Comparison of ENCODE assay signal across 25 cellular contexts in genomic region chr17:39968731-39969130, GRCh38. TPM values are rescaled to one million over a fixed set of nuclear protein-coding genes. Genes with fewer than 3 reads are reported as not detected.
DNase-seq lines count a peak whose midpoint lies in the region; ATAC-seq, FAIRE-seq and TF ChIP-seq lines count a peak whose summit lies in the region.
"Had no signal": no experiment of that assay in that cellular context is flagged by ENCODE, and none has a peak within 500 bp of the region (broad histone marks: within the 10 kb centered on the region; RNA-seq: fewer than 3 reads in every experiment).

No MANE protein-coding gene starts in this region.

- no peak overlapping the region for H2BK12ac ChIP-seq in H1 (ENCODE audit: low read depth, low read length)

- peak overlapping the region; percentile 18 for H3K27ac Mint-ChIP-seq in T-helper 1 cell treated with Interleukin-12 subunit alpha and Interleukin-12 subunit beta and Interleukin-4 antibody, amounts not matched to agents 30 μg/mL and 1 μg/mL, for 36 hours
- H3K27ac Mint-ChIP-seq: B cell; CD4-positive, CD25-positive, alpha-beta regulatory T cell; CD8-positive, alpha-beta T cell; H9 had no signal

- H3K9ac ChIP-seq in IMR-90 (ENCODE audit: low read depth, low read length), result no peak overlapping the region
- H3K9ac ChIP-seq in H1 (replicated peaks in 1 of 4; ENCODE audit: extremely low read depth in 1 of 4, low read depth in 3 of 4, low read length in 3 of 4), result no peak overlapping the region
- H3K9ac ChIP-seq in parathyroid adenoma, result no peak overlapping the region
- H3K9ac ChIP-seq: BLaER1, GM23248 had no signal

- H3K23me2 ChIP-seq in H1 (ENCODE audit: low read depth, low read length), result no peaks in the 10 kb centered on the region

- H2AK5ac ChIP-seq in IMR-90 (ENCODE audit: low read depth, low read length) (no peak overlapping the region), H1 (ENCODE audit: low read depth, low read length) (no peak overlapping the region)

- H3K4me1 ChIP-seq in IMR-90 (ENCODE audit: control insufficient read depth, insufficient read depth, low read length), result no peaks in the 10 kb centered on the region
- no peaks in the 10 kb centered on the region for H3K4me1 ChIP-seq in H1 (replicated peaks in 1 of 4; ENCODE audit: control insufficient read depth in 3 of 4, insufficient read depth in 4 of 4, low read length in 3 of 4)
- H3K4me1 ChIP-seq in parathyroid adenoma, result peaks cover 21% of the 10 kb centered on the region
- H3K4me1 ChIP-seq: BLaER1, Caco-2 had no signal

- ATAC-seq in IMR-90 (ENCODE audit: low read depth) (no peak), GM21529 (IDR thresholded peaks at IDR 0.05; ENCODE audit: unreplicated experiment) (no peak)
- ATAC-seq: CD8-positive, alpha-beta T cell; GM12878; HCT116 had no signal

- H3K14ac ChIP-seq in IMR-90 (replicated peaks; ENCODE audit: low read depth, low read length) (no peak overlapping the region), H1 (ENCODE audit: insufficient read length) (no peak overlapping the region)

- no peak for TF ChIP-seq CTCF in IMR-90 (conservative IDR thresholded peaks at IDR 0.05; ENCODE audit: low read depth, low read length)
- TF ChIP-seq CTCF in H1 (IDR thresholded peaks at IDR 0.05; ENCODE audit: control extremely low read depth in 1 of 3, insufficient read depth in 1 of 3, low read depth in 1 of 3, low read length in 3 of 3), result no peak
- no peak for TF ChIP-seq CTCF in parathyroid adenoma (IDR thresholded peaks at IDR 0.05)

- no peaks in the 10 kb centered on the region for H4K20me1 ChIP-seq in IMR-90 (ENCODE audit: insufficient read depth, low read length)
- no peaks in the 10 kb centered on the region for H4K20me1 ChIP-seq in H1 (replicated peaks in 1 of 2; ENCODE audit: control insufficient read depth in 1 of 2, insufficient read depth in 2 of 2, low read length in 2 of 2)
- H4K20me1 ChIP-seq: BLaER1 had no signal

- H3K79me1 ChIP-seq in IMR-90 (ENCODE audit: low read depth in 1 of 2, low read length in 2 of 2), result no peaks in the 10 kb centered on the region
- H3K79me1 ChIP-seq in H1 (ENCODE audit: low read depth, low read length), result no peaks in the 10 kb centered on the region

- WGBS in IMR-90 (ENCODE audit: extremely low coverage in 2 of 2, insufficient read length in 1 of 2), 2 experiments, result 80% methylated on average over 1 of the region's 3 CpGs; no CpG with 5 or more reads in 1 of the 2 experiments
- WGBS in H1 (ENCODE audit: extremely low coverage in 1 of 2, insufficient coverage in 1 of 2, insufficient read length in 1 of 2, insufficient replicate concordance in 2 of 2, low coverage in 1 of 2, low lambda C conversion rate in 2 of 2, missing lambda C conversion rate in 1 of 2), 2 experiments, result 82% methylated on average over 3 of the region's 3 CpGs; no CpG with 5 or more reads in 1 of the 2 experiments

- H3K27me3 Mint-ChIP-seq in T-helper 1 cell treated with Interleukin-12 subunit alpha and Interleukin-12 subunit beta and Interleukin-4 antibody, amounts not matched to agents 30 μg/mL and 1 μg/mL, for 36 hours (ENCODE audit: low read depth), result peaks cover 46% of the 10 kb centered on the region

- no TSS peak for BruUV-seq in IMR-90 (replicated peaks; lab: Mats Ljungman, UMichigan)

- peaks cover 3% of the 10 kb centered on the region for H3K36me3 Mint-ChIP-seq in T-helper 1 cell treated with Interleukin-12 subunit alpha and Interleukin-12 subunit beta and Interleukin-4 antibody, amounts not matched to agents 30 μg/mL and 1 μg/mL, for 36 hours (ENCODE audit: low read depth)
- H3K36me3 Mint-ChIP-seq: CD8-positive, alpha-beta T cell had no signal

- H2BK15ac ChIP-seq in IMR-90 (ENCODE audit: low read depth, low read length), result no peak overlapping the region
- no peak overlapping the region for H2BK15ac ChIP-seq in H1 (ENCODE audit: low read length)

- no peak overlapping the region for H3K56ac ChIP-seq in IMR-90 (ENCODE audit: extremely low read depth, insufficient read depth, low read length)
- H3K56ac ChIP-seq in H1 (replicated peaks; ENCODE audit: insufficient read length, low read depth, low read length), result no peak overlapping the region

- TF ChIP-seq EP300 in H1 (IDR thresholded peaks at IDR 0.05; ENCODE audit: borderline replicate concordance in 1 of 2, low read depth in 2 of 2, low read length in 2 of 2), result no peak

- peaks cover 59% of the 10 kb centered on the region for H3K27me3 ChIP-seq in IMR-90 (ENCODE audit: control insufficient read depth, insufficient read depth, low read length)
- H3K27me3 ChIP-seq in H1 (replicated peaks in 1 of 4; ENCODE audit: control insufficient read depth in 3 of 4, extremely low read depth in 1 of 4, insufficient read depth in 3 of 4, low read length in 3 of 4), result peaks cover 0 to 3% (median 1%) of the 10 kb centered on the region in 4 experiments; a peak in 3 of 7 replicates
- no peaks in the 10 kb centered on the region for H3K27me3 ChIP-seq in parathyroid adenoma (ENCODE audit: control insufficient read depth, insufficient read depth, low read length)
- peaks cover 2% of the 10 kb centered on the region; the same call in 1 of the 2 replicates for H3K27me3 ChIP-seq in MG63
- H3K27me3 ChIP-seq: BLaER1 had no signal

- H3K79me2 ChIP-seq in H1 (ENCODE audit: control insufficient read depth in 1 of 2, insufficient read depth in 2 of 2, low read length in 2 of 2) (no peaks in the 10 kb centered on the region), parathyroid adenoma (no peaks in the 10 kb centered on the region)

- H2BK5ac ChIP-seq in IMR-90 (ENCODE audit: low read depth, low read length, poor library complexity, severe bottlenecking) (no peak overlapping the region), H1 (ENCODE audit: low read depth, low read length) (no peak overlapping the region)

- DNase-seq in T-helper 1 cell (no peak), IMR-90 (no peak), H1 (ENCODE audit: low read depth in 1 of 2, low spot score in 2 of 2) (no peak), HuH-7 (ENCODE audit: low spot score) (no peak), MG63 (no peak)
- DNase-seq: Caco-2; CD4-positive, CD25-positive, alpha-beta regulatory T cell; CD8-positive, alpha-beta T cell; DMS79; EL; GDM1; GM23248; H9 had no signal

- POLR2A ChIA-PET in IMR-90 (lab: Charles Lee; ENCODE audit: unreplicated experiment) (no interaction called here), H1 (lab: Charles Lee; ENCODE audit: partially characterized antibody) (interaction anchor here (1.2 kb wide), 1 partner anchor 12 kb away, joined by 6 read pairs; the partner anchor contains the start of gene PSMD3)

- intact Hi-C loops in IMR-90 (cut with micrococcal nuclease), result no loop called here

- H4K5ac ChIP-seq in IMR-90 (ENCODE audit: low read depth, low read length), result no peak overlapping the region
- H4K5ac ChIP-seq in H1 (ENCODE audit: insufficient read length, low read depth, low read length), result no peak overlapping the region

- no peak overlapping the region for H2BK120ac ChIP-seq in IMR-90 (ENCODE audit: low read depth, low read length)
- no peak overlapping the region for H2BK120ac ChIP-seq in H1 (replicated peaks; ENCODE audit: low read depth, low read length)

- H3K23ac ChIP-seq in IMR-90 (ENCODE audit: low read depth, low read length) (0 out of 2 replicates have a peak overlapping the region, but pooled peaks have one; percentile 43), H1 (ENCODE audit: insufficient read length) (no peak overlapping the region)

- H2AK9ac ChIP-seq in IMR-90 (replicated peaks; ENCODE audit: low read depth, low read length, poor library complexity), result no peak overlapping the region

- no peak overlapping the region for H3K4ac ChIP-seq in IMR-90 (ENCODE audit: low read depth, low read length)
- H3K4ac ChIP-seq in H1 (replicated peaks; ENCODE audit: insufficient read length, low read depth, low read length), result no peak overlapping the region

- TF ChIP-seq POLR2A in IMR-90 (IDR thresholded peaks at IDR 0.05; ENCODE audit: low read depth, low read length), result no peak
- TF ChIP-seq POLR2A in H1 (IDR thresholded peaks at IDR 0.05; ENCODE audit: control extremely low read depth in 1 of 2, low read depth in 2 of 2, low read length in 2 of 2), result no peak

- no peaks in the 10 kb centered on the region for H3K9me3 Mint-ChIP-seq in T-helper 1 cell treated with Interleukin-12 subunit alpha and Interleukin-12 subunit beta and Interleukin-4 antibody, amounts not matched to agents 30 μg/mL and 1 μg/mL, for 36 hours
- H3K9me3 Mint-ChIP-seq: CD8-positive, alpha-beta T cell; H9 had no signal

- H2AFZ ChIP-seq in IMR-90 (replicated peaks; ENCODE audit: low read length, poor library complexity) (no peak overlapping the region), H1 (ENCODE audit: low read length) (no peak overlapping the region), parathyroid adenoma (peak overlapping the region; percentile 41)
- H2AFZ ChIP-seq: GM23248 had no signal

- FAIRE-seq in H1 (lab: Jason Lieb, UNC), result no peak
- FAIRE-seq: A204.1, GM12878 had no signal

- H3K4me3 ChIP-seq in IMR-90 (ENCODE audit: insufficient read depth, low read depth, low read length), result no peak overlapping the region
- no peak overlapping the region for H3K4me3 ChIP-seq in H1 (ENCODE audit: extremely low read depth in 1 of 4, insufficient read depth in 2 of 4, low read depth in 3 of 4, low read length in 4 of 4)
- no peak overlapping the region for H3K4me3 ChIP-seq in parathyroid adenoma (ENCODE audit: low read depth, low read length)
- no peak overlapping the region for H3K4me3 ChIP-seq in MG63
- H3K4me3 ChIP-seq: BLaER1, GM12878, GM23248 had no signal

- H3K4me3 Mint-ChIP-seq in T-helper 1 cell treated with Interleukin-12 subunit alpha and Interleukin-12 subunit beta and Interleukin-4 antibody, amounts not matched to agents 30 μg/mL and 1 μg/mL, for 36 hours, result no peak overlapping the region
- H3K4me3 Mint-ChIP-seq: B cell; CD4-positive, CD25-positive, alpha-beta regulatory T cell; CD8-positive, alpha-beta T cell; H9 had no signal

- no peak overlapping the region for H4K91ac ChIP-seq in IMR-90 (ENCODE audit: insufficient read depth, low read depth, low read length)
- no peak overlapping the region for H4K91ac ChIP-seq in H1 (replicated peaks; ENCODE audit: insufficient read length, low read length)

- no peak overlapping the region for H3K27ac ChIP-seq in IMR-90 (ENCODE audit: insufficient read depth, low read length)
- no peak overlapping the region for H3K27ac ChIP-seq in H1 (ENCODE audit: low read depth, low read length)
- H3K27ac ChIP-seq in parathyroid adenoma, result no peak overlapping the region
- H3K27ac ChIP-seq: 22Rv1, BLaER1, C4-2B, GM23248 had no signal

- dilution Hi-C loops in IMR-90 (cut with HindIII; ENCODE audit: low sequenced_read_pairs, unreplicated experiment), result no loop called here

- no peak overlapping the region for H2BK20ac ChIP-seq in IMR-90 (ENCODE audit: low read depth, low read length)
- H2BK20ac ChIP-seq in H1 (ENCODE audit: low read length), result peak overlapping the region; percentile 34; the same call in 1 of the 2 replicates

- TF ChIP-seq RAD21 in IMR-90 (IDR thresholded peaks at IDR 0.05; ENCODE audit: low read length), result no peak
- no peak for TF ChIP-seq RAD21 in H1 (IDR thresholded peaks at IDR 0.05 in 1 of 2, conservative IDR thresholded peaks at IDR 0.05 in 1 of 2; ENCODE audit: low read depth in 2 of 2, low read length in 2 of 2)

- in situ Hi-C loops in IMR-90 (cut with MboI; ENCODE audit: low sequenced_read_pairs), result no loop called here

- H3K36me3 ChIP-seq in IMR-90 (ENCODE audit: control insufficient read depth, insufficient read depth, low read length), result no peaks in the 10 kb centered on the region
- H3K36me3 ChIP-seq in H1 (ENCODE audit: control insufficient read depth in 2 of 4, insufficient read depth in 4 of 4, low read length in 3 of 4), result no peaks in the 10 kb centered on the region
- H3K36me3 ChIP-seq in parathyroid adenoma (ENCODE audit: control insufficient read depth, insufficient read depth, low read length), result no peaks in the 10 kb centered on the region
- no peaks in the 10 kb centered on the region for H3K36me3 ChIP-seq in MG63
- H3K36me3 ChIP-seq: BLaER1 had no signal

- no peaks in the 10 kb centered on the region for H3K9me1 ChIP-seq in IMR-90 (ENCODE audit: insufficient read depth, low read length)

- H3K4me2 ChIP-seq in IMR-90 (ENCODE audit: low read depth, low read length) (no peak overlapping the region), H1 (ENCODE audit: insufficient read depth in 1 of 2, low read depth in 2 of 2, low read length in 2 of 2) (no peak overlapping the region), parathyroid adenoma (ENCODE audit: low read length) (no peak overlapping the region)
- H3K4me2 ChIP-seq: BLaER1 had no signal

- H4K8ac ChIP-seq in IMR-90 (ENCODE audit: low read depth in 2 of 2, low read length in 2 of 2) (no peak overlapping the region), H1 (ENCODE audit: extremely low read depth, insufficient read depth, low read length) (no peak overlapping the region)

- H3K18ac ChIP-seq in IMR-90 (ENCODE audit: low read depth, low read length) (no peak overlapping the region), H1 (ENCODE audit: extremely low read depth, low read length) (no peak overlapping the region)

- CTCF ChIA-PET in IMR-90 (lab: Yijun Ruan, JAX), result interaction anchor here (0.7 to 1.2 kb wide), 2 partner anchors 9 to 10 kb away, joined by 3 read pairs; no protein-coding TSS in a partner anchor
- CTCF ChIA-PET in H1 (lab: Charles Lee; ENCODE audit: partially characterized antibody), result interaction anchor here (1.0 to 11.9 kb wide), 3 partner anchors 10 to 30 kb away, joined by 3 to 96 read pairs (median 6); partner anchors contain the start of gene GSDMA

- H3K9me3 ChIP-seq in IMR-90 (ENCODE audit: control insufficient read depth, insufficient read depth, low read length), result no peaks in the 10 kb centered on the region
- no peaks in the 10 kb centered on the region for H3K9me3 ChIP-seq in H1 (ENCODE audit: insufficient read depth in 2 of 2, low read depth in 1 of 2, low read length in 1 of 2)
- no peaks in the 10 kb centered on the region for H3K9me3 ChIP-seq in parathyroid adenoma (ENCODE audit: control insufficient read depth, low read length)
- no peaks in the 10 kb centered on the region for H3K9me3 ChIP-seq in MG63
- H3K9me3 ChIP-seq: BLaER1, Caco-2 had no signal

- H3K4me1 Mint-ChIP-seq in T-helper 1 cell treated with Interleukin-12 subunit alpha and Interleukin-12 subunit beta and Interleukin-4 antibody, amounts not matched to agents 30 μg/mL and 1 μg/mL, for 36 hours (ENCODE audit: low read depth), result peaks cover 8% of the 10 kb centered on the region

RNA-seq across cellular contexts. Expression of gene GSDMA, which starts 5.9 kb away (rescaled TPM):
- total RNA-seq in IMR-90 (2012; rRNA removed), result not detected in 2 replicates
- polyA plus RNA-seq in IMR-90 (2012; rRNA removed) (0.04 TPM in 1 of 2 replicates, not detected in the other), H1 (2011; rRNA removed) (0.03 and 0.05 TPM in 2 replicates)
- polyA plus RNA-seq in IMR-90 (2012; cell fraction: cytosol; rRNA removed), result not detected in 2 replicates
- polyA plus RNA-seq in IMR-90 (2012; cell fraction: nucleus; rRNA removed; ENCODE audit: low replicate concordance), result not detected in 2 replicates
- total RNA-seq in H1 (2021; fragmentation: NEBNext Ultra II Directional; extraction: Animal tissue kit (Norgen Biotek cat#: 25700)), result not detected in 2 replicates
- not detected for polyA plus RNA-seq in H1 (2011; cell fraction: cytosol; rRNA removed)
- polyA plus RNA-seq in H1 (2011; cell fraction: nucleus; rRNA removed), result not detected
- polyA plus RNA-seq in H1 (2012, experiment 1 of 2), result not detected in 4 replicates
- 0.07 TPM for polyA plus RNA-seq in H1 (2012, experiment 2 of 2)
- 0.06 TPM for polyA plus RNA-seq in H1 (2013, experiment 1 of 2)
- 0.06 TPM for polyA plus RNA-seq in H1 (2013, experiment 2 of 2)
- 0.44 TPM in 1 of 2 replicates, not detected in the other for polyA minus RNA-seq in H1 (2011; rRNA and poly(A)+ RNA removed)
- not detected for polyA minus RNA-seq in H1 (2011; cell fraction: cytosol; rRNA and poly(A)+ RNA removed)
- not detected for polyA minus RNA-seq in H1 (2011; cell fraction: nucleus; rRNA and poly(A)+ RNA removed)
- total RNA-seq in MG63 (2014; rRNA removed; shearing (Covaris generic); ENCODE audit: low replicate concordance), result not detected in 2 replicates
- total RNA-seq: B cell, Caco-2, GM12878, GM23248, H4, H9 had no signal
- polyA plus RNA-seq: AG04450 had no signal

RNA-seq across cellular contexts. Expression of gene PSMD3, which starts 11.9 kb away (rescaled TPM):
- total RNA-seq in IMR-90 (2012; rRNA removed), result 123 and 125 TPM in 2 replicates
- polyA plus RNA-seq in IMR-90 (2012; rRNA removed) (154 and 155 TPM in 2 replicates), H1 (2011; rRNA removed) (151 and 182 TPM in 2 replicates)
- polyA plus RNA-seq in IMR-90 (2012; cell fraction: cytosol; rRNA removed), result 69.3 and 125 TPM in 2 replicates
- 121 and 167 TPM in 2 replicates for polyA plus RNA-seq in IMR-90 (2012; cell fraction: nucleus; rRNA removed; ENCODE audit: low replicate concordance)
- 198 TPM in 2 replicates for total RNA-seq in H1 (2021; fragmentation: NEBNext Ultra II Directional; extraction: Animal tissue kit (Norgen Biotek cat#: 25700))
- polyA plus RNA-seq in H1 (2011; cell fraction: cytosol; rRNA removed), result 163 TPM
- polyA plus RNA-seq in H1 (2011; cell fraction: nucleus; rRNA removed), result 205 TPM
- 176 to 222 TPM (median 218 TPM) in 4 replicates for polyA plus RNA-seq in H1 (2012, experiment 1 of 2)
- 235 TPM for polyA plus RNA-seq in H1 (2012, experiment 2 of 2)
- polyA plus RNA-seq in H1 (2013, experiment 1 of 2), result 142 TPM
- polyA plus RNA-seq in H1 (2013, experiment 2 of 2), result 143 TPM
- 133 and 164 TPM in 2 replicates for polyA minus RNA-seq in H1 (2011; rRNA and poly(A)+ RNA removed)
- 79.9 TPM for polyA minus RNA-seq in H1 (2011; cell fraction: cytosol; rRNA and poly(A)+ RNA removed)
- polyA minus RNA-seq in H1 (2011; cell fraction: nucleus; rRNA and poly(A)+ RNA removed), result 44.9 TPM
- 232 and 331 TPM in 2 replicates for total RNA-seq in MG63 (2014; rRNA removed; shearing (Covaris generic); ENCODE audit: low replicate concordance)

RNA-seq across cellular contexts. Expression of gene LRRC3C, which starts 41.2 kb away (rescaled TPM):
- not detected in 2 replicates for total RNA-seq in IMR-90 (2012; rRNA removed)
- not detected in 2 replicates for polyA plus RNA-seq in IMR-90 (2012; rRNA removed)
- polyA plus RNA-seq in IMR-90 (2012; cell fraction: cytosol; rRNA removed), result not detected in 2 replicates
- 0.08 TPM in 1 of 2 replicates, not detected in the other for polyA plus RNA-seq in IMR-90 (2012; cell fraction: nucleus; rRNA removed; ENCODE audit: low replicate concordance)
- not detected in 2 replicates for total RNA-seq in H1 (2021; fragmentation: NEBNext Ultra II Directional; extraction: Animal tissue kit (Norgen Biotek cat#: 25700))
- polyA plus RNA-seq in H1 (2011; rRNA removed), result not detected in 2 replicates
- polyA plus RNA-seq in H1 (2011; cell fraction: cytosol; rRNA removed), result not detected
- polyA plus RNA-seq in H1 (2011; cell fraction: nucleus; rRNA removed), result not detected
- polyA plus RNA-seq in H1 (2012, experiment 1 of 2), result not detected in 4 replicates
- polyA plus RNA-seq in H1 (2012, experiment 2 of 2), result not detected
- polyA plus RNA-seq in H1 (2013, experiment 1 of 2), result not detected
- not detected for polyA plus RNA-seq in H1 (2013, experiment 2 of 2)
- polyA minus RNA-seq in H1 (2011; rRNA and poly(A)+ RNA removed), result not detected in 2 replicates
- polyA minus RNA-seq in H1 (2011; cell fraction: cytosol; rRNA and poly(A)+ RNA removed), result not detected
- polyA minus RNA-seq in H1 (2011; cell fraction: nucleus; rRNA and poly(A)+ RNA removed), result not detected
- total RNA-seq in MG63 (2014; rRNA removed; shearing (Covaris generic); ENCODE audit: low replicate concordance), result not detected in 2 replicates
- total RNA-seq: B cell; Caco-2; CD4-positive, CD25-positive, alpha-beta regulatory T cell; CD8-positive, alpha-beta T cell; GM12878; GM23248; H4; H9 had no signal
- polyA plus RNA-seq: AG04450, GM12878, GM23248 had no signal

RNA-seq across cellular contexts. Expression of gene ORMDL3, which starts 41.3 kb away (rescaled TPM):
- total RNA-seq in IMR-90 (2012; rRNA removed), result 45.7 and 46.4 TPM in 2 replicates
- polyA plus RNA-seq in IMR-90 (2012; rRNA removed), result 68.9 and 78.6 TPM in 2 replicates
- polyA plus RNA-seq in IMR-90 (2012; cell fraction: cytosol; rRNA removed), result 39.3 and 55.4 TPM in 2 replicates
- polyA plus RNA-seq in IMR-90 (2012; cell fraction: nucleus; rRNA removed; ENCODE audit: low replicate concordance), result 38.2 and 43.6 TPM in 2 replicates
- 50.4 and 54.6 TPM in 2 replicates for total RNA-seq in H1 (2021; fragmentation: NEBNext Ultra II Directional; extraction: Animal tissue kit (Norgen Biotek cat#: 25700))
- 108 and 168 TPM in 2 replicates for polyA plus RNA-seq in H1 (2011; rRNA removed)
- polyA plus RNA-seq in H1 (2011; cell fraction: cytosol; rRNA removed), result 81.5 TPM
- polyA plus RNA-seq in H1 (2011; cell fraction: nucleus; rRNA removed), result 137 TPM
- polyA plus RNA-seq in H1 (2012, experiment 1 of 2), result 68.0 to 82.6 TPM (median 74.3 TPM) in 4 replicates
- polyA plus RNA-seq in H1 (2012, experiment 2 of 2), result 55.0 TPM
- polyA plus RNA-seq in H1 (2013, experiment 1 of 2), result 125 TPM
- 165 TPM for polyA plus RNA-seq in H1 (2013, experiment 2 of 2)
- polyA minus RNA-seq in H1 (2011; rRNA and poly(A)+ RNA removed), result 133 and 136 TPM in 2 replicates
- polyA minus RNA-seq in H1 (2011; cell fraction: cytosol; rRNA and poly(A)+ RNA removed), result 33.8 TPM
- 39.0 TPM for polyA minus RNA-seq in H1 (2011; cell fraction: nucleus; rRNA and poly(A)+ RNA removed)
- total RNA-seq in MG63 (2014; rRNA removed; shearing (Covaris generic); ENCODE audit: low replicate concordance), result 54.1 and 80.1 TPM in 2 replicates

RNA-seq across cellular contexts. Expression of gene CSF3, which starts 46.5 kb away (rescaled TPM):
- total RNA-seq in IMR-90 (2012; rRNA removed), result not detected in 2 replicates
- polyA plus RNA-seq in IMR-90 (2012; rRNA removed), result not detected in 2 replicates
- polyA plus RNA-seq in IMR-90 (2012; cell fraction: cytosol; rRNA removed), result 0.03 and 0.05 TPM in 2 replicates
- polyA plus RNA-seq in IMR-90 (2012; cell fraction: nucleus; rRNA removed; ENCODE audit: low replicate concordance), result 0.04 TPM in 1 of 2 replicates, not detected in the other
- total RNA-seq in H1 (2021; fragmentation: NEBNext Ultra II Directional; extraction: Animal tissue kit (Norgen Biotek cat#: 25700)), result not detected in 2 replicates
- 0.03 TPM in 1 of 2 replicates, not detected in the other for polyA plus RNA-seq in H1 (2011; rRNA removed)
- polyA plus RNA-seq in H1 (2011; cell fraction: cytosol; rRNA removed), result 0.06 TPM
- polyA plus RNA-seq in H1 (2011; cell fraction: nucleus; rRNA removed), result not detected
- not detected in 4 replicates for polyA plus RNA-seq in H1 (2012, experiment 1 of 2)
- not detected for polyA plus RNA-seq in H1 (2012, experiment 2 of 2)
- not detected for polyA plus RNA-seq in H1 (2013, experiment 1 of 2)
- not detected for polyA plus RNA-seq in H1 (2013, experiment 2 of 2)
- not detected in 2 replicates for polyA minus RNA-seq in H1 (2011; rRNA and poly(A)+ RNA removed)
- not detected for polyA minus RNA-seq in H1 (2011; cell fraction: cytosol; rRNA and poly(A)+ RNA removed)
- not detected for polyA minus RNA-seq in H1 (2011; cell fraction: nucleus; rRNA and poly(A)+ RNA removed)
- total RNA-seq in MG63 (2014; rRNA removed; shearing (Covaris generic); ENCODE audit: low replicate concordance), result not detected in 2 replicates
- total RNA-seq: B cell; Caco-2; CD4-positive, CD25-positive, alpha-beta regulatory T cell; CD8-positive, alpha-beta T cell; GM23248; H4; H9 had no signal
- polyA plus RNA-seq: AG04450; CD4-positive, CD25-positive, alpha-beta regulatory T cell had no signal
